ENCODE assay signal across 1 cellular context in genomic region chr7:29102554-29103151, GRCh38.
TF ChIP-seq lines count a peak whose summit lies in the region.

No MANE protein-coding gene starts in this region.

TF ChIP-seq in GM23338, 12 proteins besides CTCF, POLR2A, EP300 and RAD21 (continued from another document):
- TF ChIP-seq ZNF462 (CRISPR knock-in tag; IDR thresholded peaks at IDR 0.05) (no peak), EZH2 (IDR thresholded peaks at IDR 0.05; ENCODE audit: low read depth, unreplicated experiment) (no peak), ZNF114 (CRISPR knock-in tag; IDR thresholded peaks at IDR 0.05) (no peak), STAT1 (IDR thresholded peaks at IDR 0.05; ENCODE audit: unreplicated experiment) (no peak)
